19 cellular contexts compared by ENCODE assay signal in genomic region chr15:43913941-43914340, GRCh38.
DNase-seq lines count a peak whose midpoint lies in the region; ATAC-seq and TF ChIP-seq lines count a peak whose summit lies in the region.
"Had no signal": no experiment of that assay in that cellular context is flagged by ENCODE, and none has a peak within 500 bp of the region (broad histone marks: within the 10 kb centered on the region; RNA-seq: fewer than 3 reads in every experiment).

No MANE protein-coding gene starts in this region.

- no peak overlapping the region for H3K27ac Mint-ChIP-seq in naive thymus-derived CD8-positive, alpha-beta T cell
- H3K27ac Mint-ChIP-seq: activated naive CD8-positive, alpha-beta T cell treated with anti-CD3 and anti-CD28 coated beads for 36 hours; endodermal cell; stimulated activated naive CD8-positive, alpha-beta T cell treated with anti-CD3 and anti-CD28 coated beads, Interleukin-15, Interleukin-2, amounts not matched to agents 100 ng/mL and 50 ng/mL, for 24 hours; T-helper 2 cell treated with Interferon-gamma antibody and Interleukin-4, amounts not matched to agents 5 μg/mL and 100 μg/mL, for 36 hours had no signal

- H3K9me3 ChIP-seq in ascending aorta (no peaks in the 10 kb centered on the region), subcutaneous abdominal adipose tissue (ENCODE audit: control insufficient read depth in 5 of 5, low read length in 5 of 5) (no peaks in the 10 kb centered on the region)
- H3K9me3 ChIP-seq: BLaER1, SJCRH30 had no signal

- intact Hi-C loops in ascending aorta (cut with DNase I): no loop called here

- H3K9ac ChIP-seq in subcutaneous abdominal adipose tissue (ENCODE audit: low read length in 5 of 5): no peak overlapping the region
- H3K9ac ChIP-seq: BLaER1 had no signal

- no peak overlapping the region for H3K4me3 ChIP-seq in ascending aorta
- H3K4me3 ChIP-seq in fibroblast of mammary gland (ENCODE audit: control insufficient read depth, low read depth, low read length): no peak overlapping the region
- no peak overlapping the region for H3K4me3 ChIP-seq in subcutaneous abdominal adipose tissue (ENCODE audit: low read depth in 1 of 5, low read length in 5 of 5)
- H3K4me3 ChIP-seq: BLaER1, GM12878, SJCRH30 had no signal

- no peaks in the 10 kb centered on the region for H3K36me3 Mint-ChIP-seq in naive thymus-derived CD8-positive, alpha-beta T cell
- H3K36me3 Mint-ChIP-seq: activated naive CD8-positive, alpha-beta T cell treated with anti-CD3 and anti-CD28 coated beads for 36 hours had no signal

- ATAC-seq in naive thymus-derived CD8-positive, alpha-beta T cell: no peak
- ATAC-seq: activated CD4-positive, CD25-positive, alpha-beta regulatory T cell treated with anti-CD3 and anti-CD28 coated beads, Interleukin-2, amount 50 U/mL, for 24 hours; GM12878 had no signal

- no peak for TF ChIP-seq CTCF in ascending aorta (IDR thresholded peaks at IDR 0.05)
- no peak for TF ChIP-seq CTCF in fibroblast of mammary gland (conservative IDR thresholded peaks at IDR 0.05; ENCODE audit: control insufficient read depth, insufficient read depth, low read depth, low read length)

- H3K36me3 ChIP-seq in ascending aorta (no peaks in the 10 kb centered on the region), subcutaneous abdominal adipose tissue (ENCODE audit: control insufficient read depth in 5 of 5, insufficient read depth in 5 of 5, low read length in 5 of 5) (no peaks in the 10 kb centered on the region)
- H3K36me3 ChIP-seq: BLaER1, SJCRH30 had no signal

- H3K9me3 Mint-ChIP-seq in naive thymus-derived CD8-positive, alpha-beta T cell: no peaks in the 10 kb centered on the region
- H3K9me3 Mint-ChIP-seq: activated naive CD8-positive, alpha-beta T cell treated with anti-CD3 and anti-CD28 coated beads for 36 hours; endodermal cell; stimulated activated naive CD8-positive, alpha-beta T cell treated with anti-CD3 and anti-CD28 coated beads, Interleukin-15, Interleukin-2, amounts not matched to agents 100 ng/mL and 50 ng/mL, for 24 hours; T-helper 2 cell treated with Interferon-gamma antibody and Interleukin-4, amounts not matched to agents 5 μg/mL and 100 μg/mL, for 36 hours had no signal

- POLR2A ChIA-PET in naive thymus-derived CD8-positive, alpha-beta T cell (lab: Charles Lee): no interaction called here

- no peak overlapping the region for H3K4me3 Mint-ChIP-seq in naive thymus-derived CD8-positive, alpha-beta T cell
- H3K4me3 Mint-ChIP-seq: activated naive CD8-positive, alpha-beta T cell treated with anti-CD3 and anti-CD28 coated beads for 36 hours; endodermal cell; stimulated activated naive CD8-positive, alpha-beta T cell treated with anti-CD3 and anti-CD28 coated beads, Interleukin-15, Interleukin-2, amounts not matched to agents 100 ng/mL and 50 ng/mL, for 24 hours; T-helper 2 cell treated with Interferon-gamma antibody and Interleukin-4, amounts not matched to agents 5 μg/mL and 100 μg/mL, for 36 hours had no signal

- peaks cover 0 to 4% (median 0%) of the 10 kb centered on the region in 5 donors for H3K27me3 Mint-ChIP-seq in naive thymus-derived CD8-positive, alpha-beta T cell
- H3K27me3 Mint-ChIP-seq: stimulated activated naive CD8-positive, alpha-beta T cell treated with anti-CD3 and anti-CD28 coated beads, Interleukin-15, Interleukin-2, amounts not matched to agents 100 ng/mL and 50 ng/mL, for 24 hours had no signal

- peak overlapping the region; percentile 51 to 72 for H3K27ac ChIP-seq in ascending aorta
- H3K27ac ChIP-seq in subcutaneous abdominal adipose tissue (ENCODE audit: low read depth, low read length): peak overlapping the region; percentile 51
- H3K27ac ChIP-seq: BLaER1, foreskin keratinocyte, SJCRH30 had no signal

- peaks cover 4 to 14% of the 10 kb centered on the region in 2 donors for H3K4me1 ChIP-seq in ascending aorta
- H3K4me1 ChIP-seq in subcutaneous abdominal adipose tissue (ENCODE audit: control insufficient read depth in 5 of 5, insufficient read depth in 5 of 5, low read length in 5 of 5): peaks cover 0 to 29% (median 12%) of the 10 kb centered on the region in 5 donors

- H3K4me1 Mint-ChIP-seq in naive thymus-derived CD8-positive, alpha-beta T cell: no peaks in the 10 kb centered on the region

- DNase-seq in LHCN-M2 (ENCODE audit: low read depth): peak; percentile 13
- DNase-seq in ascending aorta (ENCODE audit: low spot score in 2 of 2): no peak
- DNase-seq in fibroblast of mammary gland (ENCODE audit: low read depth): peak; percentile 35
- no peak for DNase-seq in DMS 273 treated with DMSO at 0.1 percent for 48 hours (lab: John Stamatoyannopoulos, UW)
- no peak for DNase-seq in naive thymus-derived CD8-positive, alpha-beta T cell
- no peak for DNase-seq in GM03348 (ENCODE audit: low spot score)
- DNase-seq: activated naive CD8-positive, alpha-beta T cell treated with anti-CD3 and anti-CD28 coated beads for 36 hours; endodermal cell; GDM1; KBM-7; NCI-H524 treated with DMSO at 0.1 percent for 48 hours had no signal

- H3K27me3 ChIP-seq in ascending aorta (no peaks in the 10 kb centered on the region), subcutaneous abdominal adipose tissue (ENCODE audit: control insufficient read depth in 5 of 5, insufficient read depth in 4 of 5, low read length in 5 of 5) (no peaks in the 10 kb centered on the region)
- H3K27me3 ChIP-seq: BLaER1, foreskin keratinocyte, SJCRH30 had no signal

Comparison
In these comparisons a context has a peak if more than half of its experiments do, and no peak if none do; other contexts are left out.
1. DNase-seq: peak in LHCN-M2 (single experiment) and fibroblast of mammary gland (single experiment); none in ascending aorta (0 of 2), DMS 273 treated with DMSO at 0.1 percent for 48 hours (single experiment), naive thymus-derived CD8-positive, alpha-beta T cell (0 of 10) and GM03348 (single experiment).